ENCODE assay signal across 1 cellular context in the genomic region with DNA sequence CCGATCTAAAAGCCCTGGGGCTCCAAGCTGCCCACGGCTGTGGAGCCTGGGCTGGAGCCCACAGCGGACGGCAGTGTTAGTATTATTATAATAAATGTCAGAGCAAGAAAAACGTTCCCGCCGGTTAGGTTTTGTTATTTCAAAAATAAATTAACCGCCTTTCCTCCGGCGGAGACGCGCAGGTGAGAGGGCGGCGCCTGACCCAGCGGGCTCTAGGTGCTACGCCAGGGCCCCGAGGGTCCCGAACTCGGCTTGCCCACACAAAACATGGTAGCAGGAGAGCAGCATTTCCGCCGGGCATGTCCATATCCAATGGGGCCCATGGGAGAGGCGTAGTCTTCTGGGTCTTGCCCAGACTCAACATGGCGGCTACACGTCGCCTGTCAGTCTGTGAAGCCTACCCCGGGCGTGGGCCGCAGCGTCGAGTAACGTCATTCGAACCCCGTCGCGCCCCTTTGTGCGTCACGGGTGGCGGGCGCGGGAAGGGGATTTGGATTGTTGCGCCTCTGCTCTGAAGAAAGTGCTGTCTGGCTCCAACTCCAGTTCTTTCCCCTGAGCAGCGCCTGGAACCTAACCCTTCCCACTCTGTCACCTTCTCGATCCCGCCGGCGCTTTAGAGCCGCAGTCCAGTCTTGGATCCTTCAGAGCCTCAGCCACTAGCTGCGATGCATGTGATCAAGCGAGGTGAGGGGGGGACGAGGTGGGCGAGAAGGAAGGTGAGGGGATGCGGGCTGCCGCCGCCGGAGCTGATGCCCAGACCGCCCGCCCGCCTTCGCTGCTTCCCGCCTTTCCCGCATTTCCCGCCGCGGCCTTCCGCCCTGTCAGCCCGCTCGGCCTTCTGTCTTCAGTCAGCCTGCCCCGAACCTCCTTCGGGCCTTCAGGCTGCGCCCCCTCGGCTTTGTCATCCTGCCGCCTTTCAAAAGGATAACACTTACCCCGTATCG.
TF ChIP-seq lines count a peak whose summit lies in the region.

Gene RRM1, plus strand, starts transcription at position 452 of the 944 bp plus-strand sequence. Its CDS starts 214 bp downstream, at position 666.

TF ChIP-seq in HepG2, 621 proteins besides CTCF, POLR2A, EP300 and RAD21 (continued from another document and continues in another):
- TF ChIP-seq NFAT5 (CRISPR knock-in tag; IDR thresholded peaks at IDR 0.05) = no peak
- peak; percentile 57; the same call in 1 of the 2 replicates for TF ChIP-seq ZNF891 (CRISPR knock-in tag; IDR thresholded peaks at IDR 0.05)
- peak; percentile 77 for TF ChIP-seq MXD4 (CRISPR knock-in tag; IDR thresholded peaks at IDR 0.05)
- no peak for TF ChIP-seq ZNF343 (CRISPR knock-in tag; IDR thresholded peaks at IDR 0.05)
- no peak for TF ChIP-seq BCLAF1 (IDR thresholded peaks at IDR 0.05)
- TF ChIP-seq, protein P1, sequence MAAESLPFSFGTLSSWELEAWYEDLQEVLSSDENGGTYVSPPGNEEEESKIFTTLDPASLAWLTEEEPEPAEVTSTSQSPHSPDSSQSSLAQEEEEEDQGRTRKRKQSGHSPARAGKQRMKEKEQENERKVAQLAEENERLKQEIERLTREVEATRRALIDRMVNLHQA (CRISPR knock-in tag; IDR thresholded peaks at IDR 0.05) = 0 out of 2 replicates have a peak, but pooled peaks have one; percentile 39
- peak; percentile 5; the same call in 1 of the 2 replicates for TF ChIP-seq ZNF652 (CRISPR knock-in tag; IDR thresholded peaks at IDR 0.05; ENCODE audit: borderline replicate concordance, low read depth)
- no peak for TF ChIP-seq ZNF263 (CRISPR knock-in tag; IDR thresholded peaks at IDR 0.05)
- TF ChIP-seq DMAP1 (CRISPR knock-in tag; IDR thresholded peaks at IDR 0.05) = peak; percentile 92; the same call in 1 of the 2 replicates
- peak; percentile 94 for TF ChIP-seq ZNF724P (CRISPR knock-in tag; IDR thresholded peaks at IDR 0.05; ENCODE audit: borderline replicate concordance)
- peak; percentile 95 for TF ChIP-seq GABPB1 (CRISPR knock-in tag; IDR thresholded peaks at IDR 0.05)
- peak; percentile 63 for TF ChIP-seq SRF (IDR thresholded peaks at IDR 0.05; ENCODE audit: low read depth, low read length)
- TF ChIP-seq, protein P2, sequence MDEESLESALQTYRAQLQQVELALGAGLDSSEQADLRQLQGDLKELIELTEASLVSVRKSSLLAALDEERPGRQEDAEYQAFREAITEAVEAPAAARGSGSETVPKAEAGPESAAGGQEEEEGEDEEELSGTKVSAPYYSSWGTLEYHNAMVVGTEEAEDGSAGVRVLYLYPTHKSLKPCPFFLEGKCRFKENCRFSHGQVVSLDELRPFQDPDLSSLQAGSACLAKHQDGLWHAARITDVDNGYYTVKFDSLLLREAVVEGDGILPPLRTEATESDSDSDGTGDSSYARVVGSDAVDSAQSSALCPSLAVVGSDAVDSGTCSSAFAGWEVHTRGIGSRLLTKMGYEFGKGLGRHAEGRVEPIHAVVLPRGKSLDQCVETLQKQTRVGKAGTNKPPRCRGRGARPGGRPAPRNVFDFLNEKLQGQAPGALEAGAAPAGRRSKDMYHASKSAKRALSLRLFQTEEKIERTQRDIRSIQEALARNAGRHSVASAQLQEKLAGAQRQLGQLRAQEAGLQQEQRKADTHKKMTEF (CRISPR knock-in tag; IDR thresholded peaks at IDR 0.05) = peak; percentile 81
- no peak for TF ChIP-seq HNRNPH1 (optimal IDR thresholded peaks at IDR 0.05; ENCODE audit: low read depth, low read length)
- TF ChIP-seq TP53 (CRISPR knock-in tag; conservative IDR thresholded peaks at IDR 0.05) = no peak; the same call in 1 of the 2 replicates
- TF ChIP-seq SNAPC2 (CRISPR knock-in tag; IDR thresholded peaks at IDR 0.05) = peak; percentile 65; the same call in 1 of the 2 replicates
- peak; percentile 36; the same call in 1 of the 2 replicates for TF ChIP-seq PITX1 (CRISPR knock-in tag; IDR thresholded peaks at IDR 0.05)
- TF ChIP-seq JARID2 (CRISPR knock-in tag; IDR thresholded peaks at IDR 0.05; ENCODE audit: insufficient replicate concordance) = no peak
- TF ChIP-seq JUN (CRISPR knock-in tag; IDR thresholded peaks at IDR 0.05) = 0 out of 2 replicates have a peak, but pooled peaks have one; percentile 63
- TF ChIP-seq ZNF615 (CRISPR knock-in tag; IDR thresholded peaks at IDR 0.05; ENCODE audit: borderline replicate concordance) = peak; percentile 63; the same call in 1 of the 2 replicates
- peak; percentile 99 for TF ChIP-seq THAP9 (CRISPR knock-in tag; IDR thresholded peaks at IDR 0.05; ENCODE audit: borderline replicate concordance)
- no peak for TF ChIP-seq CHD4 (IDR thresholded peaks at IDR 0.05; ENCODE audit: borderline replicate concordance, low read length)
- peak; percentile 66; the same call in 1 of the 2 replicates for TF ChIP-seq ATF3 (CRISPR knock-in tag; IDR thresholded peaks at IDR 0.05)
- TF ChIP-seq ZNF333 (CRISPR knock-in tag; IDR thresholded peaks at IDR 0.05; ENCODE audit: borderline replicate concordance) = 0 out of 2 replicates have a peak, but pooled peaks have one; percentile 27
- TF ChIP-seq, protein P3, sequence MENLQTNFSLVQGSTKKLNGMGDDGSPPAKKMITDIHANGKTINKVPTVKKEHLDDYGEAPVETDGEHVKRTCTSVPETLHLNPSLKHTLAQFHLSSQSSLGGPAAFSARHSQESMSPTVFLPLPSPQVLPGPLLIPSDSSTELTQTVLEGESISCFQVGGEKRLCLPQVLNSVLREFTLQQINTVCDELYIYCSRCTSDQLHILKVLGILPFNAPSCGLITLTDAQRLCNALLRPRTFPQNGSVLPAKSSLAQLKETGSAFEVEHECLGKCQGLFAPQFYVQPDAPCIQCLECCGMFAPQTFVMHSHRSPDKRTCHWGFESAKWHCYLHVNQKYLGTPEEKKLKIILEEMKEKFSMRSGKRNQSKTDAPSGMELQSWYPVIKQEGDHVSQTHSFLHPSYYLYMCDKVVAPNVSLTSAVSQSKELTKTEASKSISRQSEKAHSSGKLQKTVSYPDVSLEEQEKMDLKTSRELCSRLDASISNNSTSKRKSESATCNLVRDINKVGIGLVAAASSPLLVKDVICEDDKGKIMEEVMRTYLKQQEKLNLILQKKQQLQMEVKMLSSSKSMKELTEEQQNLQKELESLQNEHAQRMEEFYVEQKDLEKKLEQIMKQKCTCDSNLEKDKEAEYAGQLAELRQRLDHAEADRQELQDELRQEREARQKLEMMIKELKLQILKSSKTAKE (CRISPR knock-in tag; IDR thresholded peaks at IDR 0.05; ENCODE audit: borderline replicate concordance) = 0 out of 2 replicates have a peak, but pooled peaks have one; percentile 31
- peak; percentile 90; the same call in 1 of the 2 replicates for TF ChIP-seq ZNF556 (CRISPR knock-in tag; IDR thresholded peaks at IDR 0.05; ENCODE audit: borderline replicate concordance)
- TF ChIP-seq MXI1 (IDR thresholded peaks at IDR 0.05; ENCODE audit: borderline replicate concordance, low read depth, low read length) = peak; percentile 85; the same call in 2 of the 3 replicates
- peak; percentile 53; the same call in 1 of the 2 replicates for TF ChIP-seq RBFOX2 (IDR thresholded peaks at IDR 0.05; ENCODE audit: low read depth, low read length)
- TF ChIP-seq TFE3 (CRISPR knock-in tag; IDR thresholded peaks at IDR 0.05) = peak; percentile 68
- peak; percentile 80 for TF ChIP-seq ELF1 (CRISPR knock-in tag; IDR thresholded peaks at IDR 0.05)
- no peak for TF ChIP-seq ZNF468 (CRISPR knock-in tag; IDR thresholded peaks at IDR 0.05)
- TF ChIP-seq EED (CRISPR knock-in tag; IDR thresholded peaks at IDR 0.05) = no peak
- TF ChIP-seq ZFYVE20 (CRISPR knock-in tag; IDR thresholded peaks at IDR 0.05; ENCODE audit: borderline replicate concordance, low read depth) = peak; percentile 87; the same call in 1 of the 2 replicates
- TF ChIP-seq ARNT2 (CRISPR knock-in tag; IDR thresholded peaks at IDR 0.05; ENCODE audit: low read depth) = peak; percentile 94
- TF ChIP-seq, protein P4, sequence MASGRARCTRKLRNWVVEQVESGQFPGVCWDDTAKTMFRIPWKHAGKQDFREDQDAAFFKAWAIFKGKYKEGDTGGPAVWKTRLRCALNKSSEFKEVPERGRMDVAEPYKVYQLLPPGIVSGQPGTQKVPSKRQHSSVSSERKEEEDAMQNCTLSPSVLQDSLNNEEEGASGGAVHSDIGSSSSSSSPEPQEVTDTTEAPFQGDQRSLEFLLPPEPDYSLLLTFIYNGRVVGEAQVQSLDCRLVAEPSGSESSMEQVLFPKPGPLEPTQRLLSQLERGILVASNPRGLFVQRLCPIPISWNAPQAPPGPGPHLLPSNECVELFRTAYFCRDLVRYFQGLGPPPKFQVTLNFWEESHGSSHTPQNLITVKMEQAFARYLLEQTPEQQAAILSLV (CRISPR knock-in tag; IDR thresholded peaks at IDR 0.05; ENCODE audit: borderline replicate concordance) = peak; percentile 97
- peak; percentile 76; the same call in 1 of the 2 replicates for TF ChIP-seq NKX3-1 (CRISPR knock-in tag; IDR thresholded peaks at IDR 0.05)
